9 cellular contexts compared by ENCODE assay signal in genomic region chr6:90610291-90610670, GRCh38. TPM values are rescaled to one million over a fixed set of nuclear protein-coding genes. Genes with fewer than 3 reads are reported as not detected.
DNase-seq lines count a peak whose midpoint lies in the region; ATAC-seq and TF ChIP-seq lines count a peak whose summit lies in the region.
"Had no signal": no experiment of that assay in that cellular context is flagged by ENCODE, and none has a peak within 500 bp of the region (broad histone marks: within the 10 kb centered on the region; RNA-seq: fewer than 3 reads in every experiment).

No MANE protein-coding gene starts in this region.

- H3K4me1 Mint-ChIP-seq in activated naive CD8-positive, alpha-beta T cell treated with anti-CD3 and anti-CD28 coated beads, Interleukin-2, amount 50 U/mL, for 24 hours, result peaks cover 14% of the 10 kb centered on the region
- peaks cover 19% of the 10 kb centered on the region for H3K4me1 Mint-ChIP-seq in stimulated activated memory B cell treated with anti-CD40 and anti-IgM and Interleukin-4, amounts not matched to agents 10 μg/mL and 1 μg/mL and 100 μg/mL, for 72 hours

- no peak overlapping the region for H3K27ac Mint-ChIP-seq in activated naive CD8-positive, alpha-beta T cell treated with anti-CD3 and anti-CD28 coated beads, Interleukin-2, amount 50 U/mL, for 24 hours
- peak overlapping the region; percentile 14 for H3K27ac Mint-ChIP-seq in stimulated activated memory B cell treated with anti-CD40 and anti-IgM and Interleukin-4, amounts not matched to agents 10 μg/mL and 1 μg/mL and 100 μg/mL, for 72 hours

- no peaks in the 10 kb centered on the region for H3K9me3 ChIP-seq in AG04450 (ENCODE audit: control insufficient read depth, insufficient read depth, low read length)

- ATAC-seq in GM21526 (IDR thresholded peaks at IDR 0.05; ENCODE audit: low FRiP score, unreplicated experiment) (peak; percentile 2), HG03378 (IDR thresholded peaks at IDR 0.05; ENCODE audit: unreplicated experiment) (no peak)
- ATAC-seq in activated naive CD8-positive, alpha-beta T cell treated with anti-CD3 and anti-CD28 coated beads, Interleukin-2, amount 50 U/mL, for 24 hours, result no peak
- no peak for ATAC-seq in stimulated activated memory B cell treated with anti-CD40 and anti-IgM and Interleukin-4, amounts not matched to agents 10 μg/mL and 1 μg/mL and 100 μg/mL, for 72 hours

- CTCF ChIA-PET in AG04450 (lab: Charles Lee), result interaction anchor here (1.2 kb wide), 1 partner anchor 330 kb away, joined by 3 read pairs; no protein-coding TSS in a partner anchor

- peaks cover 31% of the 10 kb centered on the region for H3K27me3 ChIP-seq in AG04450 (ENCODE audit: control insufficient read depth, insufficient read depth, low read length)

- H3K9me3 Mint-ChIP-seq in activated naive CD8-positive, alpha-beta T cell treated with anti-CD3 and anti-CD28 coated beads, Interleukin-2, amount 50 U/mL, for 24 hours, result no peaks in the 10 kb centered on the region
- no peaks in the 10 kb centered on the region for H3K9me3 Mint-ChIP-seq in stimulated activated memory B cell treated with anti-CD40 and anti-IgM and Interleukin-4, amounts not matched to agents 10 μg/mL and 1 μg/mL and 100 μg/mL, for 72 hours

- POLR2A ChIA-PET in AG04450 (lab: Yijun Ruan, JAX), result no interaction called here

- no peak overlapping the region for H3K27ac ChIP-seq in AG04450 (ENCODE audit: low read depth, low read length)
- H3K27ac ChIP-seq: epithelial cell of prostate had no signal

- DNase-seq in AG04450 (ENCODE audit: low read depth, low spot score) (no peak), NCI-H446 (lab: John Stamatoyannopoulos, UW) (no peak)
- no peak for DNase-seq in activated naive CD8-positive, alpha-beta T cell treated with anti-CD3 and anti-CD28 coated beads, Interleukin-2, amount 50 U/mL, for 24 hours
- DNase-seq in activated effector memory CD4-positive, alpha-beta T cell treated with anti-CD3 and anti-CD28 coated beads, Interleukin-2, amount 50 U/mL, for 16 hours, result no peak

- H3K4me3 Mint-ChIP-seq in activated naive CD8-positive, alpha-beta T cell treated with anti-CD3 and anti-CD28 coated beads, Interleukin-2, amount 50 U/mL, for 24 hours, result peak overlapping the region; percentile 79
- peak overlapping the region; percentile 84 for H3K4me3 Mint-ChIP-seq in stimulated activated memory B cell treated with anti-CD40 and anti-IgM and Interleukin-4, amounts not matched to agents 10 μg/mL and 1 μg/mL and 100 μg/mL, for 72 hours

- H3K27me3 Mint-ChIP-seq in activated naive CD8-positive, alpha-beta T cell treated with anti-CD3 and anti-CD28 coated beads, Interleukin-2, amount 50 U/mL, for 24 hours, result peaks cover 56% of the 10 kb centered on the region
- H3K27me3 Mint-ChIP-seq in stimulated activated memory B cell treated with anti-CD40 and anti-IgM and Interleukin-4, amounts not matched to agents 10 μg/mL and 1 μg/mL and 100 μg/mL, for 72 hours, result peaks cover 48% of the 10 kb centered on the region

- no peaks in the 10 kb centered on the region for H3K36me3 Mint-ChIP-seq in activated naive CD8-positive, alpha-beta T cell treated with anti-CD3 and anti-CD28 coated beads, Interleukin-2, amount 50 U/mL, for 24 hours (ENCODE audit: low read depth)
- H3K36me3 Mint-ChIP-seq in stimulated activated memory B cell treated with anti-CD40 and anti-IgM and Interleukin-4, amounts not matched to agents 10 μg/mL and 1 μg/mL and 100 μg/mL, for 72 hours, result no peaks in the 10 kb centered on the region

- no peak for TF ChIP-seq CTCF in AG04450 (IDR thresholded peaks at IDR 0.05; ENCODE audit: low read depth, low read length)

- H3K4me3 ChIP-seq in AG04450 (ENCODE audit: low read depth, low read length), result peak overlapping the region; percentile 64
- peak overlapping the region; percentile 60 for H3K4me3 ChIP-seq in iPS-11a (ENCODE audit: low read depth, low read length)

RNA-seq across cellular contexts. Expression of gene MAP3K7, which starts 23.4 kb away (rescaled TPM):
- 40.1 and 52.4 TPM in 2 replicates for polyA plus RNA-seq in AG04450 (2011; rRNA removed)
- 27.6 and 40.8 TPM in 2 replicates for polyA minus RNA-seq in AG04450 (2011; rRNA and poly(A)+ RNA removed)
